1 cellular context compared by ENCODE assay signal in the genomic region with DNA sequence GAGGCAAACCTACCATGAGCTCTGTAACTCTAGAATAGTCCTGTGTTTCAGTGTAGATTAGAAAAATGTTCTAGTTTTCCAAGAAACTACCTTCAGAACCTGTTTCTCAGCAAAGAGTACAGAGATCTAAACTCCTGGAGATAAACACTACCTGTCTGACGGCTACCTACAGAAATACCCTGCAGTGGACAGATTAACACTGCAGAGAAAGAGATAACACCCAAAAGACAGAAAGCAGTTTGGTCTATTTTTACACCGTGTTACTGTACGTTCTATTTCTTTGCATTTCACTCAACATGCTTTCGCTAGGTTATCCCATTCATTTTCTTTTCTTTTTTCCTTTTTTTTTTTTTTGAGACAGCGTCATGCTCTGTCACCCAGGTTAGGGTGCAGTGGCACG.
TF ChIP-seq lines count a peak whose summit lies in the region.

No MANE protein-coding gene starts in this region.

TF ChIP-seq in K562, 482 proteins besides CTCF, POLR2A, EP300 and RAD21 (continued from another document and continues in another):
- TF ChIP-seq, protein P1, sequence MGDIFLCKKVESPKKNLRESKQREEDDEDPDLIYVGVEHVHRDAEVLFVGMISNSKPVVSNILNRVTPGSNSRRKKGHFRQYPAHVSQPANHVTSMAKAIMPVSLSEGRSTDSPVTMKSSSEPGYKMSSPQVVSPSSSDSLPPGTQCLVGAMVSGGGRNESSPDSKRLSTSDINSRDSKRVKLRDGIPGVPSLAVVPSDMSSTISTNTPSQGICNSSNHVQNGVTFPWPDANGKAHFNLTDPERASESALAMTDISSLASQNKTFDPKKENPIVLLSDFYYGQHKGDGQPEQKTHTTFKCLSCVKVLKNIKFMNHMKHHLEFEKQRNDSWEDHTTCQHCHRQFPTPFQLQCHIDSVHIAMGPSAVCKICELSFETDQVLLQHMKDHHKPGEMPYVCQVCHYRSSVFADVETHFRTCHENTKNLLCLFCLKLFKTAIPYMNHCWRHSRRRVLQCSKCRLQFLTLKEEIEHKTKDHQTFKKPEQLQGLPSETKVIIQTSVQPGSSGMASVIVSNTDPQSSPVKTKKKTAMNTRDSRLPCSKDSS (IDR thresholded peaks at IDR 0.05; ENCODE audit: low read depth, partially characterized antibody) = no peak
- TF ChIP-seq, protein P2, sequence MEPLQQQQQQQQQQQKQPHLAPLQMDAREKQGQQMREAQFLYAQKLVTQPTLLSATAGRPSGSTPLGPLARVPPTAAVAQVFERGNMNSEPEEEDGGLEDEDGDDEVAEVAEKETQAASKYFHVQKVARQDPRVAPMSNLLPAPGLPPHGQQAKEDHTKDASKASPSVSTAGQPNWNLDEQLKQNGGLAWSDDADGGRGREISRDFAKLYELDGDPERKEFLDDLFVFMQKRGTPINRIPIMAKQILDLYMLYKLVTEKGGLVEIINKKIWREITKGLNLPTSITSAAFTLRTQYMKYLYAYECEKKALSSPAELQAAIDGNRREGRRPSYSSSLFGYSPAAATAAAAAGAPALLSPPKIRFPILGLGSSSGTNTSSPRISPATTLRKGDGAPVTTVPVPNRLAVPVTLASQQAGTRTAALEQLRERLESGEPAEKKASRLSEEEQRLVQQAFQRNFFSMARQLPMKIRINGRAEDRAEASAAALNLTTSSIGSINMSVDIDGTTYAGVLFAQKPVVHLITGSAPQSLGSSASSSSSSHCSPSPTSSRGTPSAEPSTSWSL (CRISPR knock-in tag; IDR thresholded peaks at IDR 0.05; ENCODE audit: borderline replicate concordance) = no peak
- TF ChIP-seq TEAD2 (tag; IDR thresholded peaks at IDR 0.05) (no peak), ZSCAN32 (CRISPR knock-in tag; IDR thresholded peaks at IDR 0.05) (no peak), HDAC6 (IDR thresholded peaks at IDR 0.05; ENCODE audit: low read depth, low read length) (no peak), RCOR1 (IDR thresholded peaks at IDR 0.05; ENCODE audit: borderline replicate concordance in 1 of 2, low read depth in 2 of 2, low read length in 2 of 2) (peak in 1 of 2 experiments; percentile 10; a peak in 2 of 4 replicates), MAFG (tag; conservative IDR thresholded peaks at IDR 0.05) (no peak), PRPF4 (IDR thresholded peaks at IDR 0.05; ENCODE audit: insufficient read depth, low read depth, low read length, poor library complexity, severe bottlenecking) (no peak), ZNF212 (CRISPR knock-in tag; IDR thresholded peaks at IDR 0.05) (no peak), TRIM28 (IDR thresholded peaks at IDR 0.05) (peak; percentile 36; the same call in 1 of the 2 replicates), NR3C1 (CRISPR knock-in tag; IDR thresholded peaks at IDR 0.05) (no peak), CBX5 (IDR thresholded peaks at IDR 0.05; ENCODE audit: borderline replicate concordance, low read depth) (no peak), SNIP1 (IDR thresholded peaks at IDR 0.05; ENCODE audit: low read depth) (no peak), MTA1 (IDR thresholded peaks at IDR 0.05; ENCODE audit: borderline replicate concordance) (peak; percentile 81), MEIS2 (IDR thresholded peaks at IDR 0.05; ENCODE audit: partially characterized antibody) (peak; percentile 70), ZNF347 (CRISPR knock-in tag; IDR thresholded peaks at IDR 0.05; ENCODE audit: low read depth) (no peak), TAL1 (IDR thresholded peaks at IDR 0.05) (peak; percentile 94), HLTF (IDR thresholded peaks at IDR 0.05) (peak; percentile 70; the same call in 1 of the 2 replicates), BCOR (IDR thresholded peaks at IDR 0.05) (peak; percentile 64), SNRNP70 (optimal IDR thresholded peaks at IDR 0.05; ENCODE audit: low read depth, low read length) (no peak), ZNF384 (IDR thresholded peaks at IDR 0.05; ENCODE audit: low read depth, low read length) (no peak), SMARCB1 (IDR thresholded peaks at IDR 0.05; ENCODE audit: insufficient read length, low read depth) (no peak), ZBTB17 (CRISPR knock-in tag; IDR thresholded peaks at IDR 0.05) (no peak), SMAD2 (IDR thresholded peaks at IDR 0.05; ENCODE audit: low read depth, low read length) (no peak), NCOR1 (IDR thresholded peaks at IDR 0.05) (peak; percentile 88), ZNF184 (CRISPR knock-in tag; IDR thresholded peaks at IDR 0.05) (no peak), HEY1 (CRISPR knock-in tag; IDR thresholded peaks at IDR 0.05; ENCODE audit: borderline replicate concordance) (no peak), NCOA1 (IDR thresholded peaks at IDR 0.05; ENCODE audit: low read depth) (peak; percentile 69; the same call in 1 of the 2 replicates), ZFP36 (IDR thresholded peaks at IDR 0.05; ENCODE audit: low read depth, low read length, partially characterized antibody) (no peak), SUPT5H (IDR thresholded peaks at IDR 0.05) (no peak)
- TF ChIP-seq, protein P3, sequence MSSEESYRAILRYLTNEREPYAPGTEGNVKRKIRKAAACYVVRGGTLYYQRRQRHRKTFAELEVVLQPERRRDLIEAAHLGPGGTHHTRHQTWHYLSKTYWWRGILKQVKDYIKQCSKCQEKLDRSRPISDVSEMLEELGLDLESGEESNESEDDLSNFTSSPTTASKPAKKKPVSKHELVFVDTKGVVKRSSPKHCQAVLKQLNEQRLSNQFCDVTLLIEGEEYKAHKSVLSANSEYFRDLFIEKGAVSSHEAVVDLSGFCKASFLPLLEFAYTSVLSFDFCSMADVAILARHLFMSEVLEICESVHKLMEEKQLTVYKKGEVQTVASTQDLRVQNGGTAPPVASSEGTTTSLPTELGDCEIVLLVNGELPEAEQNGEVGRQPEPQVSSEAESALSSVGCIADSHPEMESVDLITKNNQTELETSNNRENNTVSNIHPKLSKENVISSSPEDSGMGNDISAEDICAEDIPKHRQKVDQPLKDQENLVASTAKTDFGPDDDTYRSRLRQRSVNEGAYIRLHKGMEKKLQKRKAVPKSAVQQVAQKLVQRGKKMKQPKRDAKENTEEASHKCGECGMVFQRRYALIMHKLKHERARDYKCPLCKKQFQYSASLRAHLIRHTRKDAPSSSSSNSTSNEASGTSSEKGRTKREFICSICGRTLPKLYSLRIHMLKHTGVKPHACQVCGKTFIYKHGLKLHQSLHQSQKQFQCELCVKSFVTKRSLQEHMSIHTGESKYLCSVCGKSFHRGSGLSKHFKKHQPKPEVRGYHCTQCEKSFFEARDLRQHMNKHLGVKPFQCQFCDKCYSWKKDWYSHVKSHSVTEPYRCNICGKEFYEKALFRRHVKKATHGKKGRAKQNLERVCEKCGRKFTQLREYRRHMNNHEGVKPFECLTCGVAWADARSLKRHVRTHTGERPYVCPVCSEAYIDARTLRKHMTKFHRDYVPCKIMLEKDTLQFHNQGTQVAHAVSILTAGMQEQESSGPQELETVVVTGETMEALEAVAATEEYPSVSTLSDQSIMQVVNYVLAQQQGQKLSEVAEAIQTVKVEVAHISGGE (CRISPR knock-in tag; IDR thresholded peaks at IDR 0.05) = no peak
- TF ChIP-seq, protein P4, sequence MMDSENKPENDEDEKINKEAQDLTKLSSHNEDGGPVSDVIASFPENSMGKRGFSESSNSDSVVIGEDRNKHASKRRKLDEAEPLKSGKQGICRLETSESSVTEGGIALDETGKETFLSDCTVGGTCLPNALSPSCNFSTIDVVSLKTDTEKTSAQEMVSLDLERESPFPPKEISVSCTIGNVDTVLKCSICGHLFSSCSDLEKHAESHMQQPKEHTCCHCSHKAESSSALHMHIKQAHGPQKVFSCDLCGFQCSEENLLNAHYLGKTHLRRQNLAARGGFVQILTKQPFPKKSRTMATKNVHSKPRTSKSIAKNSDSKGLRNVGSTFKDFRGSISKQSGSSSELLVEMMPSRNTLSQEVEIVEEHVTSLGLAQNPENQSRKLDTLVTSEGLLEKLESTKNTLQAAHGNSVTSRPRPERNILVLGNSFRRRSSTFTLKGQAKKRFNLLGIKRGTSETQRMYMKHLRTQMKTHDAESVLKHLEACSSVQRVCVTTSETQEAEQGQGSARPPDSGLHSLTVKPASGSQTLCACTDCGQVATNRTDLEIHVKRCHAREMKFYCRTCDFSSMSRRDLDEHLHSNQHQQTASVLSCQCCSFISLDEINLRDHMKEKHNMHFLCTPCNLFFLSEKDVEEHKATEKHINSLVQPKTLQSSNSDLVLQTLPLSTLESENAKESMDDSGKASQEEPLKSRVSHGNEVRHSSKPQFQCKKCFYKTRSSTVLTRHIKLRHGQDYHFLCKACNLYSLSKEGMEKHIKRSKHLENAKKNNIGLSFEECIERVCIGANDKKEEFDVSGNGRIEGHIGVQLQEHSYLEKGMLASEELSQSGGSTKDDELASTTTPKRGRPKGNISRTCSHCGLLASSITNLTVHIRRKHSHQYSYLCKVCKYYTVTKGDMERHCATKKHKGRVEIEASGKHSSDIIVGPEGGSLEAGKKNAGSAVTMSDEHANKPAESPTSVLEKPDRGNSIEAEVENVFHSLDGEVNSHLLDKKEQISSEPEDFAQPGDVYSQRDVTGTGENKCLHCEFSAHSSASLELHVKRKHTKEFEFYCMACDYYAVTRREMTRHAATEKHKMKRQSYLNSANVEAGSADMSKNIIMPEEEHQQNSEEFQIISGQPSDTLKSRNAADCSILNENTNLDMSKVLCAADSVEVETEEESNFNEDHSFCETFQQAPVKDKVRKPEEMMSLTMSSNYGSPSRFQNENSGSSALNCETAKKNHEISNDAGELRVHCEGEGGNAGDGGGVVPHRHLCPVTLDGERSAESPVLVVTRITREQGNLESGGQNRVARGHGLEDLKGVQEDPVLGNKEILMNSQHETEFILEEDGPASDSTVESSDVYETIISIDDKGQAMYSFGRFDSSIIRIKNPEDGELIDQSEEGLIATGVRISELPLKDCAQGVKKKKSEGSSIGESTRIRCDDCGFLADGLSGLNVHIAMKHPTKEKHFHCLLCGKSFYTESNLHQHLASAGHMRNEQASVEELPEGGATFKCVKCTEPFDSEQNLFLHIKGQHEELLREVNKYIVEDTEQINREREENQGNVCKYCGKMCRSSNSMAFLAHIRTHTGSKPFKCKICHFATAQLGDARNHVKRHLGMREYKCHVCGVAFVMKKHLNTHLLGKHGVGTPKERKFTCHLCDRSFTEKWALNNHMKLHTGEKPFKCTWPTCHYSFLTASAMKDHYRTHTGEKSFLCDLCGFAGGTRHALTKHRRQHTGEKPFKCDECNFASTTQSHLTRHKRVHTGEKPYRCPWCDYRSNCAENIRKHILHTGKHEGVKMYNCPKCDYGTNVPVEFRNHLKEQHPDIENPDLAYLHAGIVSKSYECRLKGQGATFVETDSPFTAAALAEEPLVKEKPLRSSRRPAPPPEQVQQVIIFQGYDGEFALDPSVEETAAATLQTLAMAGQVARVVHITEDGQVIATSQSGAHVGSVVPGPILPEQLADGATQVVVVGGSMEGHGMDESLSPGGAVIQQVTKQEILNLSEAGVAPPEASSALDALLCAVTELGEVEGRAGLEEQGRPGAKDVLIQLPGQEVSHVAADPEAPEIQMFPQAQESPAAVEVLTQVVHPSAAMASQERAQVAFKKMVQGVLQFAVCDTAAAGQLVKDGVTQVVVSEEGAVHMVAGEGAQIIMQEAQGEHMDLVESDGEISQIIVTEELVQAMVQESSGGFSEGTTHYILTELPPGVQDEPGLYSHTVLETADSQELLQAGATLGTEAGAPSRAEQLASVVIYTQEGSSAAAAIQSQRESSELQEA (IDR thresholded peaks at IDR 0.05; ENCODE audit: low read depth) = no peak
- TF ChIP-seq, protein P5, sequence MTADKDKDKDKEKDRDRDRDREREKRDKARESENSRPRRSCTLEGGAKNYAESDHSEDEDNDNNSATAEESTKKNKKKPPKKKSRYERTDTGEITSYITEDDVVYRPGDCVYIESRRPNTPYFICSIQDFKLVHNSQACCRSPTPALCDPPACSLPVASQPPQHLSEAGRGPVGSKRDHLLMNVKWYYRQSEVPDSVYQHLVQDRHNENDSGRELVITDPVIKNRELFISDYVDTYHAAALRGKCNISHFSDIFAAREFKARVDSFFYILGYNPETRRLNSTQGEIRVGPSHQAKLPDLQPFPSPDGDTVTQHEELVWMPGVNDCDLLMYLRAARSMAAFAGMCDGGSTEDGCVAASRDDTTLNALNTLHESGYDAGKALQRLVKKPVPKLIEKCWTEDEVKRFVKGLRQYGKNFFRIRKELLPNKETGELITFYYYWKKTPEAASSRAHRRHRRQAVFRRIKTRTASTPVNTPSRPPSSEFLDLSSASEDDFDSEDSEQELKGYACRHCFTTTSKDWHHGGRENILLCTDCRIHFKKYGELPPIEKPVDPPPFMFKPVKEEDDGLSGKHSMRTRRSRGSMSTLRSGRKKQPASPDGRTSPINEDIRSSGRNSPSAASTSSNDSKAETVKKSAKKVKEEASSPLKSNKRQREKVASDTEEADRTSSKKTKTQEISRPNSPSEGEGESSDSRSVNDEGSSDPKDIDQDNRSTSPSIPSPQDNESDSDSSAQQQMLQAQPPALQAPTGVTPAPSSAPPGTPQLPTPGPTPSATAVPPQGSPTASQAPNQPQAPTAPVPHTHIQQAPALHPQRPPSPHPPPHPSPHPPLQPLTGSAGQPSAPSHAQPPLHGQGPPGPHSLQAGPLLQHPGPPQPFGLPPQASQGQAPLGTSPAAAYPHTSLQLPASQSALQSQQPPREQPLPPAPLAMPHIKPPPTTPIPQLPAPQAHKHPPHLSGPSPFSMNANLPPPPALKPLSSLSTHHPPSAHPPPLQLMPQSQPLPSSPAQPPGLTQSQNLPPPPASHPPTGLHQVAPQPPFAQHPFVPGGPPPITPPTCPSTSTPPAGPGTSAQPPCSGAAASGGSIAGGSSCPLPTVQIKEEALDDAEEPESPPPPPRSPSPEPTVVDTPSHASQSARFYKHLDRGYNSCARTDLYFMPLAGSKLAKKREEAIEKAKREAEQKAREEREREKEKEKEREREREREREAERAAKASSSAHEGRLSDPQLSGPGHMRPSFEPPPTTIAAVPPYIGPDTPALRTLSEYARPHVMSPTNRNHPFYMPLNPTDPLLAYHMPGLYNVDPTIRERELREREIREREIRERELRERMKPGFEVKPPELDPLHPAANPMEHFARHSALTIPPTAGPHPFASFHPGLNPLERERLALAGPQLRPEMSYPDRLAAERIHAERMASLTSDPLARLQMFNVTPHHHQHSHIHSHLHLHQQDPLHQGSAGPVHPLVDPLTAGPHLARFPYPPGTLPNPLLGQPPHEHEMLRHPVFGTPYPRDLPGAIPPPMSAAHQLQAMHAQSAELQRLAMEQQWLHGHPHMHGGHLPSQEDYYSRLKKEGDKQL (CRISPR knock-in tag; IDR thresholded peaks at IDR 0.05; ENCODE audit: borderline replicate concordance) = no peak
- TF ChIP-seq, protein P6, sequence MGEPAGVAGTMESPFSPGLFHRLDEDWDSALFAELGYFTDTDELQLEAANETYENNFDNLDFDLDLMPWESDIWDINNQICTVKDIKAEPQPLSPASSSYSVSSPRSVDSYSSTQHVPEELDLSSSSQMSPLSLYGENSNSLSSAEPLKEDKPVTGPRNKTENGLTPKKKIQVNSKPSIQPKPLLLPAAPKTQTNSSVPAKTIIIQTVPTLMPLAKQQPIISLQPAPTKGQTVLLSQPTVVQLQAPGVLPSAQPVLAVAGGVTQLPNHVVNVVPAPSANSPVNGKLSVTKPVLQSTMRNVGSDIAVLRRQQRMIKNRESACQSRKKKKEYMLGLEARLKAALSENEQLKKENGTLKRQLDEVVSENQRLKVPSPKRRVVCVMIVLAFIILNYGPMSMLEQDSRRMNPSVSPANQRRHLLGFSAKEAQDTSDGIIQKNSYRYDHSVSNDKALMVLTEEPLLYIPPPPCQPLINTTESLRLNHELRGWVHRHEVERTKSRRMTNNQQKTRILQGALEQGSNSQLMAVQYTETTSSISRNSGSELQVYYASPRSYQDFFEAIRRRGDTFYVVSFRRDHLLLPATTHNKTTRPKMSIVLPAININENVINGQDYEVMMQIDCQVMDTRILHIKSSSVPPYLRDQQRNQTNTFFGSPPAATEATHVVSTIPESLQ (CRISPR knock-in tag; IDR thresholded peaks at IDR 0.05) = no peak
